In the genomic region with DNA sequence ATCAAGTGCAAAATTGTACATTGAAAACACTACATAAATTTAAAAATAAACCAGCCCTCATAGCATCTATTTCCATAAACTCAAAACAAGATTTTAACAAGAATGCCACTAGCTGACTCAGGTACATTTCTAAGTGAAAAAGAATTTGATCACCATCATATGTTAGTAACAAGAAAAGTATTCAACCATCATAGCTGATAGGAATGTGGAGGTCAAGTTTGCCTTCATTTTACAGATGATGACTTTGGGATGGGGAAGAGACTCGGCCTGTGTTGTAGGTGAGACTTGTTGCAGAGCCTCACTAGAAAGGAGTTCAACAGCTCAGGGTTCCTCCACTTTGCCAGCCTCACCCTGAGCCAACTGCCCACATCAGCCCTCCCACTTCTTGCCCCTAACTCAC, we compare ENCODE assay signal across 22 cellular contexts.
"Had no signal": no experiment of that assay in that cellular context is flagged by ENCODE, and none has a peak within 500 bp of the region (broad histone marks: within the 10 kb centered on the region; RNA-seq: fewer than 3 reads in every experiment).

No MANE protein-coding gene starts in this region.

- DNase-seq: activated CD4-positive, alpha-beta T cell treated with anti-CD3 and anti-CD28 coated beads, Interleukin-2, amount 10 ng/mL, durations not matched to agents 24 days and 14 days; activated CD8-positive, alpha-beta T cell treated with anti-CD3 and anti-CD28 coated beads for 36 hours; activated naive CD4-positive, alpha-beta T cell treated with Interleukin-2 at 50 U/mL for 16 hours; activated naive CD8-positive, alpha-beta T cell treated with anti-CD3 and anti-CD28 coated beads, Interleukin-2, amount 10 ng/mL, durations not matched to agents 7 days and 5 days; activated T-cell treated with anti-CD3 and anti-CD28 coated beads, Interleukin-2, amount 50 U/mL, for 1 hour; amygdala; body of pancreas; central memory CD4-positive, alpha-beta T cell; hypothalamus; kidney; left ventricle myocardium inferior; nephron progenitor cell; nucleus accumbens; stimulated activated CD4-positive, alpha-beta T cell treated with anti-CD3 and anti-CD28 coated beads, Interleukin-1b, Interleukin-23, amount 100 ng/mL, for 48 hours; stimulated activated CD8-positive, alpha-beta memory T cell treated with anti-CD3 and anti-CD28 coated beads, Interleukin-4, amount 100 ng/mL, for 48 hours; stimulated activated naive CD4-positive, alpha-beta T cell; T-helper 9 cell; thyroid gland; uterus had no signal

- H3K4me3 Mint-ChIP-seq: activated CD4-positive, alpha-beta T cell treated with anti-CD3 and anti-CD28 coated beads, Interleukin-2, amount 10 ng/mL, durations not matched to agents 24 days and 14 days; activated CD8-positive, alpha-beta T cell treated with anti-CD3 and anti-CD28 coated beads for 36 hours; activated naive CD8-positive, alpha-beta T cell treated with anti-CD3 and anti-CD28 coated beads, Interleukin-2, amount 10 ng/mL, durations not matched to agents 7 days and 5 days; nephron progenitor cell had no signal

- H3K27ac ChIP-seq: body of pancreas, left ventricle myocardium inferior, thyroid gland, uterus had no signal

- H3K4me1 Mint-ChIP-seq: nephron progenitor cell had no signal

- H3K36me3 ChIP-seq: left ventricle myocardium inferior, thyroid gland, uterus had no signal

- H3K27me3 Mint-ChIP-seq: activated CD8-positive, alpha-beta T cell treated with anti-CD3 and anti-CD28 coated beads for 36 hours; activated naive CD8-positive, alpha-beta T cell treated with anti-CD3 and anti-CD28 coated beads, Interleukin-2, amount 10 ng/mL, durations not matched to agents 7 days and 5 days had no signal

- H3K36me3 Mint-ChIP-seq: activated naive CD8-positive, alpha-beta T cell treated with anti-CD3 and anti-CD28 coated beads, Interleukin-2, amount 10 ng/mL, durations not matched to agents 7 days and 5 days had no signal

- H3K9me3 ChIP-seq: body of pancreas, left ventricle myocardium inferior, thyroid gland, uterus had no signal

- FAIRE-seq: colon, frontal cortex, kidney had no signal

- H3K4me1 ChIP-seq: body of pancreas, left ventricle myocardium inferior, thyroid gland, uterus had no signal

- ATAC-seq: activated CD8-positive, alpha-beta T cell treated with anti-CD3 and anti-CD28 coated beads for 36 hours; body of pancreas had no signal

- H3K4me3 ChIP-seq: body of pancreas, left ventricle myocardium inferior, thyroid gland, uterus had no signal

- H3K27me3 ChIP-seq: body of pancreas, thyroid gland, uterus had no signal

- H3K9me3 Mint-ChIP-seq: activated CD4-positive, alpha-beta T cell treated with anti-CD3 and anti-CD28 coated beads, Interleukin-2, amount 10 ng/mL, durations not matched to agents 24 days and 14 days; activated CD8-positive, alpha-beta T cell treated with anti-CD3 and anti-CD28 coated beads for 36 hours; activated naive CD8-positive, alpha-beta T cell treated with anti-CD3 and anti-CD28 coated beads, Interleukin-2, amount 10 ng/mL, durations not matched to agents 7 days and 5 days; activated T-helper 2 cell treated with anti-CD3 and anti-CD28 coated beads, Interferon-gamma antibody, Interleukin-2, Interleukin-4, amounts not matched to agents 10 μg/mL and 5 μg/mL and 100 μg/mL, durations not matched to agents 14 hours and 24 hours and 36 hours; nephron progenitor cell had no signal

- H3K27ac Mint-ChIP-seq: activated CD4-positive, alpha-beta T cell treated with anti-CD3 and anti-CD28 coated beads, Interleukin-2, amount 10 ng/mL, durations not matched to agents 24 days and 14 days; activated CD8-positive, alpha-beta T cell treated with anti-CD3 and anti-CD28 coated beads for 36 hours; activated naive CD8-positive, alpha-beta T cell treated with anti-CD3 and anti-CD28 coated beads, Interleukin-2, amount 10 ng/mL, durations not matched to agents 7 days and 5 days; activated T-helper 2 cell treated with anti-CD3 and anti-CD28 coated beads, Interferon-gamma antibody, Interleukin-2, Interleukin-4, amounts not matched to agents 10 μg/mL and 5 μg/mL and 100 μg/mL, durations not matched to agents 14 hours and 24 hours and 36 hours; nephron progenitor cell had no signal
